In genomic region chr2:160371251-160372009, GRCh38 we compare ENCODE assay signal across 12 cellular contexts.
DNase-seq lines count a peak whose midpoint lies in the region; FAIRE-seq and TF ChIP-seq lines count a peak whose summit lies in the region.
"Had no signal": no experiment of that assay in that cellular context is flagged by ENCODE, and none has a peak within 500 bp of the region (broad histone marks: within the 10 kb centered on the region; RNA-seq: fewer than 3 reads in every experiment).

No MANE protein-coding gene starts in this region.

- no peak overlapping the region for H3K4me3 ChIP-seq in GM23248
- no peak overlapping the region for H3K4me3 ChIP-seq in parathyroid adenoma (ENCODE audit: low read depth, low read length)
- no peak overlapping the region for H3K4me3 ChIP-seq in small intestine (ENCODE audit: low read depth in 1 of 2, low read length in 2 of 2)

- no peak for FAIRE-seq in small intestine (lab: Jason Lieb, UNC)
- FAIRE-seq: keratinocyte had no signal

- peaks cover 99% of the 10 kb centered on the region for H3K4me1 ChIP-seq in GM23248 (ENCODE audit: insufficient read depth)
- peaks cover 75% of the 10 kb centered on the region for H3K4me1 ChIP-seq in parathyroid adenoma
- peaks cover 0 to 12% of the 10 kb centered on the region in 2 donors for H3K4me1 ChIP-seq in small intestine (ENCODE audit: control insufficient read depth in 2 of 2, insufficient read depth in 1 of 2, low read depth in 1 of 2, low read length in 1 of 2)

- H3K36me3 ChIP-seq in GM23248 (ENCODE audit: low read depth) (peaks cover 4% of the 10 kb centered on the region; the same call in 1 of the 2 replicates), parathyroid adenoma (ENCODE audit: control insufficient read depth, insufficient read depth, low read length) (no peaks in the 10 kb centered on the region), small intestine (ENCODE audit: control insufficient read depth in 2 of 2, insufficient read depth in 2 of 2, low read length in 2 of 2) (no peaks in the 10 kb centered on the region)

- H3K79me2 ChIP-seq in GM23248 (ENCODE audit: insufficient read depth) (peaks cover 100% of the 10 kb centered on the region), parathyroid adenoma (peaks cover 81% of the 10 kb centered on the region)

- H2AFZ ChIP-seq in GM23248 = no peak overlapping the region
- H2AFZ ChIP-seq in parathyroid adenoma = no peak overlapping the region

- in situ Hi-C loops in GM23248 (cut with MboI) = no loop called here

- H3K9ac ChIP-seq in GM23248 (peak overlapping the region; percentile 7; the same call in 1 of the 2 replicates), parathyroid adenoma (no peak overlapping the region)

- H3K4me2 ChIP-seq in GM23248 (ENCODE audit: unreplicated experiment) (peak overlapping the region; percentile 34), parathyroid adenoma (ENCODE audit: low read length) (no peak overlapping the region)

- H3K27me3 ChIP-seq in GM23248 (replicated peaks; ENCODE audit: insufficient read depth) (no peaks in the 10 kb centered on the region), parathyroid adenoma (ENCODE audit: control insufficient read depth, insufficient read depth, low read length) (no peaks in the 10 kb centered on the region), small intestine (ENCODE audit: control insufficient read depth in 2 of 2, insufficient read depth in 2 of 2, low read length in 2 of 2) (no peaks in the 10 kb centered on the region)

- H4K20me1 ChIP-seq in GM23248 (ENCODE audit: insufficient read depth) = peaks cover 4% of the 10 kb centered on the region; the same call in 1 of the 2 replicates

- WGBS in GM23248 (ENCODE audit: low coverage in 1 of 2, low lambda C conversion rate in 2 of 2, missing lambda C conversion rate in 2 of 2), 2 experiments = 48 to 54% methylated on average over 8 of the region's 8 CpGs
- WGBS in small intestine, 3 donors = 56 to 69% (median 67%) methylated on average over 8 of the region's 8 CpGs

- TF ChIP-seq CTCF in parathyroid adenoma (IDR thresholded peaks at IDR 0.05) = no peak

- H3F3A ChIP-seq in GM23248 (ENCODE audit: insufficient read depth) = peaks cover 86% of the 10 kb centered on the region

- H3K9me2 ChIP-seq in GM23248 (ENCODE audit: insufficient read depth) = no peaks in the 10 kb centered on the region

- peak overlapping the region; percentile 88 for H3K27ac ChIP-seq in GM23248
- H3K27ac ChIP-seq in parathyroid adenoma = peak overlapping the region; percentile 56
- peak overlapping the region in 1 of 2 donors; percentile 32 for H3K27ac ChIP-seq in small intestine (ENCODE audit: low read depth in 1 of 2, low read length in 1 of 2)

- no peaks in the 10 kb centered on the region for H3K9me3 ChIP-seq in GM23248 (ENCODE audit: low read depth)
- H3K9me3 ChIP-seq in parathyroid adenoma (ENCODE audit: control insufficient read depth, low read length) = no peaks in the 10 kb centered on the region
- H3K9me3 ChIP-seq in small intestine (ENCODE audit: control insufficient read depth, low read depth) = no peaks in the 10 kb centered on the region

- peak; percentile 60 for DNase-seq in GM23248
- DNase-seq in foreskin melanocyte = peak; percentile 62
- no peak for DNase-seq in small intestine
- no peak for DNase-seq in T-helper 2 cell
- no peak for DNase-seq in KG1 (lab: John Stamatoyannopoulos, UW)
- no peak for DNase-seq in stimulated activated CD4-positive, alpha-beta T cell treated with anti-CD3 and anti-CD28 coated beads, Interleukin-15, amount 100 ng/mL, for 24 hours
- DNase-seq: activated CD8-positive, alpha-beta memory T cell treated with anti-CD3 and anti-CD28 coated beads, Interleukin-2, amount 50 U/mL, for 4 hours; DMS79; SHP77 had no signal

TF ChIP-seq in PFSK-1, 5 proteins besides CTCF, POLR2A, EP300 and RAD21:
- TF ChIP-seq SIN3A (IDR thresholded peaks at IDR 0.05; ENCODE audit: borderline replicate concordance, insufficient read depth, low read length) (no peak), REST (IDR thresholded peaks at IDR 0.05; ENCODE audit: insufficient read depth in 1 of 2, low read depth in 2 of 2, low read length in 2 of 2) (peak; percentile 69 to 84), POLR2AphosphoS5 (IDR thresholded peaks at IDR 0.05; ENCODE audit: low read depth, low read length) (no peak), FOXP2 (optimal IDR thresholded peaks at IDR 0.05; ENCODE audit: borderline replicate concordance, extremely low read depth, extremely low read length, insufficient read depth) (peak; percentile 98), TAF1 (IDR thresholded peaks at IDR 0.05; ENCODE audit: borderline replicate concordance, insufficient read depth, low read length) (no peak)

Comparison
In these comparisons a context has a peak if more than half of its experiments do, and no peak if none do; other contexts are left out.
1. DNase-seq: peak in GM23248 (single experiment) and foreskin melanocyte (single experiment); none in small intestine (single experiment), T-helper 2 cell (0 of 5), KG1 (single experiment) and stimulated activated CD4-positive, alpha-beta T cell treated with anti-CD3 and anti-CD28 coated beads, Interleukin-15, amount 100 ng/mL, for 24 hours (single experiment).